ENCODE assay signal across 8 cellular contexts in genomic region chr3:38003371-38003816, GRCh38. TPM values are rescaled to one million over a fixed set of nuclear protein-coding genes. Genes with fewer than 3 reads are reported as not detected.
A peak's percentile ranks its signal among the peaks of the same experiment; 100 is the strongest.
DNase-seq lines count a peak whose midpoint lies in the region; ATAC-seq and TF ChIP-seq lines count a peak whose summit lies in the region.

No MANE protein-coding gene starts in this region.

- no peaks in the 10 kb centered on the region for H3K9me2 ChIP-seq in OCI-LY7 (ENCODE audit: insufficient read depth, low read length)

- no peaks in the 10 kb centered on the region for H3K9me3 Mint-ChIP-seq in activated naive CD4-positive, alpha-beta T cell treated with anti-CD3 and anti-CD28 coated beads for 36 hours

- H4K20me1 ChIP-seq in OCI-LY7 (ENCODE audit: insufficient read depth, low read length), result no peaks in the 10 kb centered on the region

- H3K27me3 ChIP-seq in ovary, result no peaks in the 10 kb centered on the region

- H3K4me1 ChIP-seq in OCI-LY7 (ENCODE audit: insufficient read depth, low read length, poor library complexity, severe bottlenecking), result peaks cover 10% of the 10 kb centered on the region
- H3K4me1 ChIP-seq in ovary (ENCODE audit: insufficient read depth), result peaks cover 3% of the 10 kb centered on the region

- no peak overlapping the region for H3K4me3 Mint-ChIP-seq in activated naive CD4-positive, alpha-beta T cell treated with anti-CD3 and anti-CD28 coated beads for 36 hours

- TF ChIP-seq POLR2A in ovary (IDR thresholded peaks at IDR 0.05), result no peak

- no peaks in the 10 kb centered on the region for H3K27me3 Mint-ChIP-seq in activated naive CD4-positive, alpha-beta T cell treated with anti-CD3 and anti-CD28 coated beads for 36 hours (ENCODE audit: low read depth)

- no peak overlapping the region for H2AFZ ChIP-seq in OCI-LY7 (ENCODE audit: low read length)

- no peak overlapping the region for H3K4me3 ChIP-seq in OCI-LY7 (ENCODE audit: low read depth, low read length, poor library complexity, severe bottlenecking)
- no peak overlapping the region for H3K4me3 ChIP-seq in ovary

- BruUV-seq in OCI-LY7 (replicated peaks; lab: Mats Ljungman, UMichigan), result no TSS peak

- POLR2A ChIA-PET in OCI-LY7 (lab: Charles Lee), result no interaction called here

- CTCF ChIA-PET in OCI-LY7 (lab: Charles Lee; ENCODE audit: unreplicated experiment), result no interaction called here
- CTCF ChIA-PET in activated naive CD4-positive, alpha-beta T cell treated with anti-CD3 and anti-CD28 coated beads for 36 hours (lab: Charles Lee), result interaction anchor here (0.8 to 4.0 kb wide), 7 partner anchors 9 to 150 kb away, joined by 3 to 35 read pairs (median 4); no protein-coding TSS in a partner anchor

- TF ChIP-seq EP300 in ovary (IDR thresholded peaks at IDR 0.05), result no peak

- H3K4me2 ChIP-seq in OCI-LY7 (ENCODE audit: low read length), result no peak overlapping the region

- ATAC-seq in GM21447 (IDR thresholded peaks at IDR 0.05; ENCODE audit: unreplicated experiment), result no peak

- WGBS in ovary, 3 donors, result 28 to 43% (median 34%) methylated on average over 7 of the region's 7 CpGs

- DNase-seq in NCI-H524 (lab: John Stamatoyannopoulos, UW) (peak; percentile 30 to 50), NCI-H524 treated with DMSO at 0.1 percent for 48 hours (lab: John Stamatoyannopoulos, UW) (no peak), OCI-LY7 (ENCODE audit: low spot score) (peak; percentile 54), glomerular visceral epithelial cell (ENCODE audit: extremely low spot score) (peak; percentile 26), ovary (peak; percentile 57 to 84 (median 76)), GM19238 (ENCODE audit: insufficient read length, low spot score) (no peak)
- DNase-seq in activated naive CD4-positive, alpha-beta T cell treated with anti-CD3 and anti-CD28 coated beads for 36 hours, result peak; percentile 76

- H3K27ac ChIP-seq in OCI-LY7 (ENCODE audit: low read depth, low read length, poor library complexity, severe bottlenecking), result no peak overlapping the region
- H3K27ac ChIP-seq in ovary, result no peak overlapping the region

- intact Hi-C loops in OCI-LY7 (cut with micrococcal nuclease; ENCODE audit: unreplicated experiment), result loop anchor here (1.0 kb wide), 1 partner anchor 29 kb away; no protein-coding TSS in a partner anchor
- intact Hi-C loops in activated naive CD4-positive, alpha-beta T cell treated with anti-CD3 and anti-CD28 coated beads for 36 hours (cut with micrococcal nuclease), result loop anchor here (1.0 kb wide), 1 partner anchor 29 kb away; no protein-coding TSS in a partner anchor
- intact Hi-C loops in ovary (cut with DNase I), result loop anchor here in 3 of 4 donors (2.0 to 10.0 kb wide), 3 partner anchors 131 to 149 kb away; partner anchors contain the start of genes ACAA1 (in 1 of the 3) and MYD88 (in 1 of the 3)

- H3K36me3 ChIP-seq in OCI-LY7 (ENCODE audit: insufficient read depth, low read length) (peaks cover 41% of the 10 kb centered on the region), ovary (no peaks in the 10 kb centered on the region)

- TF ChIP-seq CTCF in OCI-LY7 (conservative IDR thresholded peaks at IDR 0.05; ENCODE audit: low read length) (peak; percentile 88), ovary (IDR thresholded peaks at IDR 0.05) (peak; percentile 63 to 85 (median 69))

- no peaks in the 10 kb centered on the region for H3K79me2 ChIP-seq in OCI-LY7 (ENCODE audit: insufficient read depth, low read depth, low read length)

- H3K27ac Mint-ChIP-seq in activated naive CD4-positive, alpha-beta T cell treated with anti-CD3 and anti-CD28 coated beads for 36 hours, result peak overlapping the region; percentile 70

- H3K36me3 Mint-ChIP-seq in activated naive CD4-positive, alpha-beta T cell treated with anti-CD3 and anti-CD28 coated beads for 36 hours (ENCODE audit: low read depth), result peaks cover 18% of the 10 kb centered on the region

- H3K9me3 ChIP-seq in OCI-LY7 (ENCODE audit: low read length) (no peaks in the 10 kb centered on the region), ovary (no peaks in the 10 kb centered on the region)

- H3K4me1 Mint-ChIP-seq in activated naive CD4-positive, alpha-beta T cell treated with anti-CD3 and anti-CD28 coated beads for 36 hours (ENCODE audit: low read depth), result peaks cover 15% of the 10 kb centered on the region

RNA-seq across cellular contexts. Expression of gene VILL, which starts 12.8 kb away (rescaled TPM):
- 23.5 and 24.5 TPM in 2 replicates for total RNA-seq in OCI-LY7 (2014; rRNA removed; shearing (Covaris generic))
- total RNA-seq in OCI-LY7 (2022) (13.2 and 13.5 TPM in 2 replicates), ovary (10 to 100 TPM in 2 of 7 donors, 1 to 10 TPM in 5; 5.2 to 13.2 (median 8.8) TPM)
- total RNA-seq in activated naive CD4-positive, alpha-beta T cell treated with anti-CD3 and anti-CD28 coated beads for 36 hours, result 10 to 100 TPM; 13.7 to 14.2 TPM
- polyA plus RNA-seq in ovary, result 10 to 100 TPM in 1 of 2 donors, 1 to 10 TPM in 1; 4.8 to 12.3 TPM

RNA-seq across cellular contexts. Expression of gene PLCD1, which starts 26.0 kb away (rescaled TPM):
- total RNA-seq in OCI-LY7 (2014; rRNA removed; shearing (Covaris generic)), result 5.8 and 10.4 TPM in 2 replicates
- total RNA-seq in OCI-LY7 (2022) (7.7 and 11.8 TPM in 2 replicates), ovary (10 to 100 TPM; 12.3 to 62.3 (median 27.0) TPM)
- 10 to 100 TPM; 10.6 to 10.8 TPM for total RNA-seq in activated naive CD4-positive, alpha-beta T cell treated with anti-CD3 and anti-CD28 coated beads for 36 hours
- polyA plus RNA-seq in ovary, result 10 to 100 TPM; 21.2 to 30.0 TPM

RNA-seq across cellular contexts. Expression of gene DLEC1, which starts 35.6 kb away (rescaled TPM):
- 0.13 TPM in 1 of 2 replicates, not detected in the other for total RNA-seq in OCI-LY7 (2014; rRNA removed; shearing (Covaris generic))
- total RNA-seq in OCI-LY7 (2022) (0.11 TPM in 1 of 2 replicates, not detected in the other), ovary (10 to 100 TPM in 1 of 7 donors, 1 to 10 TPM in 5, under 1 TPM in 1; 0.99 to 23.8 (median 3.7) TPM)
- total RNA-seq in activated naive CD4-positive, alpha-beta T cell treated with anti-CD3 and anti-CD28 coated beads for 36 hours, result under 1 TPM; 0.17 to 0.19 TPM
- polyA plus RNA-seq in ovary, result 1 to 10 TPM in 1 of 2 donors, under 1 TPM in 1; 0.93 to 1.5 TPM

Comparison
In these comparisons a context has a peak if more than half of its experiments do, and no peak if none do; other contexts are left out.
1. DNase-seq: peak in NCI-H524 (2 of 2), OCI-LY7 (single experiment), activated naive CD4-positive, alpha-beta T cell treated with anti-CD3 and anti-CD28 coated beads for 36 hours (single experiment), glomerular visceral epithelial cell (single experiment) and ovary (5 of 5); none in NCI-H524 treated with DMSO at 0.1 percent for 48 hours (single experiment) and GM19238 (single experiment).